In genomic region chr17:77542551-77543490, GRCh38 we compare ENCODE assay signal across 7 cellular contexts.
DNase-seq lines count a peak whose midpoint lies in the region; ATAC-seq, FAIRE-seq and TF ChIP-seq lines count a peak whose summit lies in the region.

No MANE protein-coding gene starts in this region.

- H3K4me3 ChIP-seq in GM12878, result no peak overlapping the region
- H3K4me3 ChIP-seq in small intestine (ENCODE audit: low read depth in 1 of 2, low read length in 2 of 2), result no peak overlapping the region

- TF ChIP-seq RAD21 in GM12878 (IDR thresholded peaks at IDR 0.05; ENCODE audit: insufficient read depth, low read depth, low read length), result peak; percentile 84

- peak; percentile 56 for DNase-seq in GM12891 (ENCODE audit: insufficient read length, low spot score)
- DNase-seq in NCI-H1930 (lab: John Stamatoyannopoulos, UW), result peak; percentile 54 to 78
- DNase-seq in T-helper 9 cell, result peak; percentile 30
- DNase-seq in GM12878 (ENCODE audit: low read depth, low spot score), result peak; percentile 5
- DNase-seq in hypothalamus (lab: John Stamatoyannopoulos, UW), result peak in 48 of 51 donors; percentile 10 to 87 (median 66)
- peak; percentile 74 for DNase-seq in small intestine

- in situ Hi-C loops in GM12878 (cut with MboI), result no loop called here

- no peaks in the 10 kb centered on the region for H3K36me3 ChIP-seq in GM12878 (ENCODE audit: control insufficient read depth in 2 of 2, insufficient read depth in 2 of 2, low read length in 1 of 2)
- H3K36me3 ChIP-seq in small intestine (ENCODE audit: control insufficient read depth in 2 of 2, insufficient read depth in 2 of 2, low read length in 2 of 2), result no peaks in the 10 kb centered on the region

- WGBS in GM12878 (ENCODE audit: insufficient coverage, insufficient replicate concordance, low lambda C conversion rate, missing lambda C conversion rate), result 13% methylated on average over 13 of the region's 13 CpGs
- 5 to 15% (median 12%) methylated on average over 13 of the region's 13 CpGs for WGBS in small intestine, 3 donors

- TF ChIP-seq POLR2A in GM12891 (IDR thresholded peaks at IDR 0.05; ENCODE audit: low read depth, low read length) (no peak), GM12878 (IDR thresholded peaks at IDR 0.05; ENCODE audit: low read depth, low read length) (no peak)

- BruUV-seq in GM12878 (replicated peaks; lab: Mats Ljungman, UMichigan), result no TSS peak

- POLR2A ChIA-PET in GM12878 (lab: Charles Lee), result no interaction called here

- SMC1A ChIA-PET in GM12878 (lab: Charles Lee; ENCODE audit: uncharacterized antibody, unreplicated experiment), result interaction anchor here (0.6 to 2.0 kb wide), 9 partner anchors 19 to 475 kb away, joined by 3 to 26 read pairs (median 4); no protein-coding TSS in a partner anchor

- H2AFZ ChIP-seq in GM12878 (ENCODE audit: control insufficient read depth, low read depth, low read length), result no peak overlapping the region

- intact Hi-C loops in GM12878 (cut with micrococcal nuclease; ENCODE audit: unreplicated experiment), result loop anchor here (1.0 to 2.0 kb wide), 2 partner anchors 230 to 471 kb away; no protein-coding TSS in a partner anchor

- H3K4me1 ChIP-seq in GM12878 (ENCODE audit: control insufficient read depth, insufficient read depth, low read length) (no peaks in the 10 kb centered on the region), small intestine (ENCODE audit: control insufficient read depth in 2 of 2, insufficient read depth in 1 of 2, low read depth in 1 of 2, low read length in 1 of 2) (no peaks in the 10 kb centered on the region)

- no peaks in the 10 kb centered on the region for H3K9me3 ChIP-seq in GM12878 (replicated peaks; ENCODE audit: control insufficient read depth, insufficient read depth, low read length)
- no peaks in the 10 kb centered on the region for H3K9me3 ChIP-seq in small intestine (ENCODE audit: control insufficient read depth, low read depth)

- no peak overlapping the region for H3K4me2 ChIP-seq in GM12878 (ENCODE audit: control insufficient read depth, insufficient read depth)

- peak; percentile 84 to 88 (median 86) for TF ChIP-seq CTCF in GM12878 (IDR thresholded peaks at IDR 0.05 in 2 of 3, conservative IDR thresholded peaks at IDR 0.05 in 1 of 3; ENCODE audit: control insufficient read depth in 2 of 3, extremely low read depth in 1 of 3, insufficient read depth in 1 of 3, low read depth in 3 of 3, low read length in 3 of 3)

- RAD21 ChIA-PET in GM12878 (lab: Charles Lee; ENCODE audit: unreplicated experiment), result interaction anchor here (0.6 to 4.3 kb wide), 9 partner anchors 102 to 498 kb away, joined by 3 to 41 read pairs (median 3); no protein-coding TSS in a partner anchor

- CTCF ChIA-PET in GM12878 (lab: Yijun Ruan, JAX), result interaction anchor here (0.6 to 5.5 kb wide), 20 partner anchors 13 to 542 kb away, joined by 3 to 58 read pairs (median 4); no protein-coding TSS in a partner anchor

- FAIRE-seq in GM12891 (lab: Jason Lieb, UNC) (no peak), GM12878 (lab: Jason Lieb, UNC) (peak; percentile 64), small intestine (lab: Jason Lieb, UNC) (no peak)

- H3K9ac ChIP-seq in GM12878 (ENCODE audit: control insufficient read depth, insufficient read depth, low read length), result no peak overlapping the region

- ATAC-seq in GM12878 (peak; percentile 91), GM21717 (IDR thresholded peaks at IDR 0.05; ENCODE audit: unreplicated experiment) (no peak)

- H4K20me1 ChIP-seq in GM12878 (ENCODE audit: control insufficient read depth, insufficient read depth), result peaks cover 3% of the 10 kb centered on the region; the same call in 1 of the 2 replicates

- no peak overlapping the region for H3K27ac ChIP-seq in GM12878 (ENCODE audit: control insufficient read depth, insufficient read depth)
- no peak overlapping the region for H3K27ac ChIP-seq in small intestine (ENCODE audit: low read depth in 1 of 2, low read length in 1 of 2)

- no peaks in the 10 kb centered on the region for H3K79me2 ChIP-seq in GM12878 (ENCODE audit: control insufficient read depth, insufficient read depth, low read length)

- H3K27me3 ChIP-seq in GM12878 (replicated peaks in 1 of 2; ENCODE audit: control insufficient read depth in 2 of 2, insufficient read depth in 2 of 2, low read length in 1 of 2) (peaks cover 0 to 1% of the 10 kb centered on the region in 2 experiments; a peak in 2 of 4 replicates), small intestine (ENCODE audit: control insufficient read depth in 2 of 2, insufficient read depth in 2 of 2, low read length in 2 of 2) (no peaks in the 10 kb centered on the region)

- no peak for TF ChIP-seq EP300 in GM12878 (IDR thresholded peaks at IDR 0.05; ENCODE audit: borderline replicate concordance in 1 of 2, control insufficient read depth in 1 of 2, low read depth in 2 of 2, low read length in 2 of 2)

TF ChIP-seq in GM12891, 5 proteins besides CTCF, POLR2A, EP300 and RAD21:
- TF ChIP-seq SPI1 (IDR thresholded peaks at IDR 0.05; ENCODE audit: low read depth, low read length) (no peak), POU2F2 (IDR thresholded peaks at IDR 0.05; ENCODE audit: low read depth, low read length) (no peak), PAX5 (IDR thresholded peaks at IDR 0.05; ENCODE audit: insufficient read depth, low read length, severe bottlenecking) (no peak)

TF ChIP-seq in GM12878, 131 proteins besides CTCF, POLR2A, EP300 and RAD21:
- TF ChIP-seq IKZF2 (IDR thresholded peaks at IDR 0.05) (no peak), SMC3 (IDR thresholded peaks at IDR 0.05; ENCODE audit: borderline replicate concordance, low read length) (peak; percentile 87)

Comparison
In these comparisons a context has a peak if more than half of its experiments do, and no peak if none do; other contexts are left out.
1. DNase-seq: peak in every context shown above with its lines; median percentile 74 in small intestine; 66 in hypothalamus; 66 in NCI-H1930; 56 in GM12891; 30 in T-helper 9 cell; 5 in GM12878.